10 cellular contexts compared by ENCODE assay signal in genomic region chr1:151946366-151946764, GRCh38. TPM values are rescaled to one million over a fixed set of nuclear protein-coding genes. Genes with fewer than 3 reads are reported as not detected.
A peak's percentile ranks its signal among the peaks of the same experiment; 100 is the strongest.
DNase-seq lines count a peak whose midpoint lies in the region; ATAC-seq and TF ChIP-seq lines count a peak whose summit lies in the region.
"Had no signal": no experiment of that assay in that cellular context is flagged by ENCODE, and none has a peak within 500 bp of the region (broad histone marks: within the 10 kb centered on the region; RNA-seq: fewer than 3 reads in every experiment).

No MANE protein-coding gene starts in this region.

- peak; percentile 74 to 78 for ATAC-seq in activated T-cell treated with anti-CD3 and anti-CD28 coated beads, Interleukin-2, amount 50 U/mL, for 4 hours
- peak; percentile 77 for ATAC-seq in stimulated activated naive CD8-positive, alpha-beta T cell treated with anti-CD3 and anti-CD28 coated beads, Interleukin-15, Interleukin-2, amounts not matched to agents 100 U/mL and 50 U/mL, for 24 hours
- ATAC-seq in HG03469 (IDR thresholded peaks at IDR 0.05; ENCODE audit: unreplicated experiment): no peak
- ATAC-seq in HG02623 (IDR thresholded peaks at IDR 0.05; ENCODE audit: unreplicated experiment): no peak

- H3K4me3 ChIP-seq in fibroblast of mammary gland (ENCODE audit: control insufficient read depth, low read depth, low read length): no peak overlapping the region
- H3K4me3 ChIP-seq: cardiac muscle cell had no signal

- H3K27ac Mint-ChIP-seq in T-helper 1 cell treated with Interleukin-12 subunit alpha and Interleukin-12 subunit beta and Interleukin-4 antibody, amounts not matched to agents 30 μg/mL and 1 μg/mL, for 36 hours: peak overlapping the region; percentile 81

- H3K4me3 Mint-ChIP-seq in activated T-cell treated with anti-CD3 and anti-CD28 coated beads, Interleukin-2, amount 50 U/mL, for 4 hours: peak overlapping the region; percentile 37
- peak overlapping the region; percentile 14 for H3K4me3 Mint-ChIP-seq in T-helper 1 cell treated with Interleukin-12 subunit alpha and Interleukin-12 subunit beta and Interleukin-4 antibody, amounts not matched to agents 30 μg/mL and 1 μg/mL, for 36 hours

- H3K9me3 Mint-ChIP-seq in activated T-cell treated with anti-CD3 and anti-CD28 coated beads, Interleukin-2, amount 50 U/mL, for 4 hours: no peaks in the 10 kb centered on the region
- H3K9me3 Mint-ChIP-seq in T-helper 1 cell treated with Interleukin-12 subunit alpha and Interleukin-12 subunit beta and Interleukin-4 antibody, amounts not matched to agents 30 μg/mL and 1 μg/mL, for 36 hours: no peaks in the 10 kb centered on the region

- H3K27me3 Mint-ChIP-seq in activated T-cell treated with anti-CD3 and anti-CD28 coated beads, Interleukin-2, amount 50 U/mL, for 4 hours (ENCODE audit: low read depth): peaks cover under 1% of the 10 kb centered on the region
- H3K27me3 Mint-ChIP-seq in T-helper 1 cell treated with Interleukin-12 subunit alpha and Interleukin-12 subunit beta and Interleukin-4 antibody, amounts not matched to agents 30 μg/mL and 1 μg/mL, for 36 hours (ENCODE audit: low read depth): no peaks in the 10 kb centered on the region

- H3K4me1 Mint-ChIP-seq in activated T-cell treated with anti-CD3 and anti-CD28 coated beads, Interleukin-2, amount 50 U/mL, for 4 hours (ENCODE audit: low read depth): peaks cover 47% of the 10 kb centered on the region
- H3K4me1 Mint-ChIP-seq in T-helper 1 cell treated with Interleukin-12 subunit alpha and Interleukin-12 subunit beta and Interleukin-4 antibody, amounts not matched to agents 30 μg/mL and 1 μg/mL, for 36 hours (ENCODE audit: low read depth): peaks cover 28% of the 10 kb centered on the region

- no peaks in the 10 kb centered on the region for H3K36me3 Mint-ChIP-seq in activated T-cell treated with anti-CD3 and anti-CD28 coated beads, Interleukin-2, amount 50 U/mL, for 4 hours (ENCODE audit: insufficient read depth)
- peaks cover 3% of the 10 kb centered on the region for H3K36me3 Mint-ChIP-seq in T-helper 1 cell treated with Interleukin-12 subunit alpha and Interleukin-12 subunit beta and Interleukin-4 antibody, amounts not matched to agents 30 μg/mL and 1 μg/mL, for 36 hours (ENCODE audit: low read depth)

- TF ChIP-seq CTCF in fibroblast of mammary gland (conservative IDR thresholded peaks at IDR 0.05; ENCODE audit: control insufficient read depth, insufficient read depth, low read depth, low read length): no peak

- no peak for DNase-seq in activated T-cell treated with anti-CD3 and anti-CD28 coated beads, Interleukin-2, amount 50 U/mL, for 4 hours
- no peak for DNase-seq in activated T-cell treated with anti-CD3 and anti-CD28 coated beads, Interleukin-2, amount 50 U/mL, for 48 hours
- DNase-seq in fibroblast of mammary gland (ENCODE audit: low read depth): peak; percentile 61
- no peak for DNase-seq in stimulated activated naive CD8-positive, alpha-beta T cell treated with anti-CD3 and anti-CD28 coated beads, Interleukin-15, Interleukin-2, amounts not matched to agents 100 U/mL and 50 U/mL, for 24 hours
- DNase-seq in H4 (ENCODE audit: low spot score): no peak
- DNase-seq: occipital lobe had no signal

RNA-seq across cellular contexts. Expression of gene THEM4, which starts 37.1 kb away (rescaled TPM):
- 10 to 100 TPM; 23.2 to 29.1 (median 24.6) TPM for total RNA-seq in activated T-cell treated with anti-CD3 and anti-CD28 coated beads, Interleukin-2, amount 50 U/mL, for 4 hours
- total RNA-seq in H4 (2014; rRNA removed; shearing (Covaris generic)): 9.3 and 11.3 TPM in 2 replicates

RNA-seq across cellular contexts. Expression of gene S100A10, which starts 47.3 kb away (rescaled TPM):
- 100 to 1,000 TPM in 2 of 3 donors, 10 to 100 TPM in 1; 92.6 to 113 (median 106) TPM for total RNA-seq in activated T-cell treated with anti-CD3 and anti-CD28 coated beads, Interleukin-2, amount 50 U/mL, for 4 hours
- total RNA-seq in H4 (2014; rRNA removed; shearing (Covaris generic)): 58.6 and 87.8 TPM in 2 replicates

Comparison
In these comparisons a context has a peak if more than half of its experiments do, and no peak if none do; other contexts are left out.
1. ATAC-seq: peak in activated T-cell treated with anti-CD3 and anti-CD28 coated beads, Interleukin-2, amount 50 U/mL, for 4 hours (2 of 2) and stimulated activated naive CD8-positive, alpha-beta T cell treated with anti-CD3 and anti-CD28 coated beads, Interleukin-15, Interleukin-2, amounts not matched to agents 100 U/mL and 50 U/mL, for 24 hours (single experiment); none in HG03469 (single experiment) and HG02623 (single experiment).